Comparison of ENCODE assay signal across 16 cellular contexts in genomic region chr10:128275405-128275804, GRCh38.
DNase-seq lines count a peak whose midpoint lies in the region; ATAC-seq and TF ChIP-seq lines count a peak whose summit lies in the region.
"Had no signal": no experiment of that assay in that cellular context is flagged by ENCODE, and none has a peak within 500 bp of the region (broad histone marks: within the 10 kb centered on the region; RNA-seq: fewer than 3 reads in every experiment).

No MANE protein-coding gene starts in this region.

- peak; percentile 11 for DNase-seq in NCI-H345 (lab: John Stamatoyannopoulos, UW)
- no peak for DNase-seq in NCI-H345 treated with DMSO at 0.1 percent for 48 hours (lab: John Stamatoyannopoulos, UW; ENCODE audit: unreplicated experiment)
- no peak for DNase-seq in posterior vena cava (ENCODE audit: low spot score)
- no peak for DNase-seq in iPS-NIHi11 (ENCODE audit: low spot score)
- no peak for DNase-seq in mucosa of gallbladder (ENCODE audit: low spot score)
- DNase-seq: activated CD4-positive, CD25-positive, alpha-beta regulatory T cell treated with anti-CD3 and anti-CD28 coated beads, Interleukin-2, amount 50 U/mL, for 72 hours; activated effector memory CD4-positive, alpha-beta T cell treated with Interleukin-2 at 50 U/mL for 16 hours; DND-41; NCI-H1436; NCI-H446 treated with DMSO at 0.1 percent for 48 hours; transverse colon had no signal

- peaks cover 3% of the 10 kb centered on the region for H3K4me1 Mint-ChIP-seq in activated T-helper 17 cell treated with anti-CD3 and anti-CD28 coated beads, Interleukin-2, amount 50 U/mL, for 72 hours
- peaks cover 38% of the 10 kb centered on the region for H3K4me1 Mint-ChIP-seq in nephron
- H3K4me1 Mint-ChIP-seq: neural crest cell had no signal

- no peak overlapping the region for H3K4me3 ChIP-seq in HEK293 (ENCODE audit: low read depth, low read length)
- H3K4me3 ChIP-seq: transverse colon had no signal

- H3K36me3 Mint-ChIP-seq in activated T-helper 17 cell treated with anti-CD3 and anti-CD28 coated beads, Interleukin-2, amount 50 U/mL, for 72 hours (ENCODE audit: low read depth) = no peaks in the 10 kb centered on the region
- H3K36me3 Mint-ChIP-seq in nephron (ENCODE audit: low read depth) = no peaks in the 10 kb centered on the region

- H3K27ac ChIP-seq in HEK293 (ENCODE audit: extremely low read depth, low read depth, low read length) = no peak overlapping the region
- H3K27ac ChIP-seq: transverse colon had no signal

- H3K9me3 Mint-ChIP-seq in activated T-helper 17 cell treated with anti-CD3 and anti-CD28 coated beads, Interleukin-2, amount 50 U/mL, for 72 hours = no peaks in the 10 kb centered on the region
- H3K9me3 Mint-ChIP-seq in nephron = no peaks in the 10 kb centered on the region
- H3K9me3 Mint-ChIP-seq: neural crest cell had no signal

- ATAC-seq in activated T-helper 17 cell treated with anti-CD3 and anti-CD28 coated beads, Interleukin-2, amount 50 U/mL, for 72 hours (replicated peaks) = no peak
- ATAC-seq: PC-3 had no signal

- CTCF ChIA-PET in HEK293 (lab: Yijun Ruan, JAX) = interaction anchor here (0.7 to 1.6 kb wide), 2 partner anchors 12 to 300 kb away, joined by 3 to 6 read pairs; no protein-coding TSS in a partner anchor

- intact Hi-C loops in posterior vena cava (cut with DNase I) = no loop called here

- 0 out of 2 replicates have a peak, but pooled peaks cover 3% of the 10 kb centered on the region for H3K4me1 ChIP-seq in HEK293 (ENCODE audit: control insufficient read depth, insufficient read depth, low read length)
- H3K4me1 ChIP-seq: transverse colon had no signal

- POLR2A ChIA-PET in HEK293 (lab: Yijun Ruan, JAX) = no interaction called here

- no peak for TF ChIP-seq CTCF in HEK293 (tag by site-specific recombination; IDR thresholded peaks at IDR 0.05)
- no peak for TF ChIP-seq CTCF in nephron (IDR thresholded peaks at IDR 0.05; ENCODE audit: unreplicated experiment in 3 of 3)

- no peaks in the 10 kb centered on the region for H3K9me3 ChIP-seq in HEK293 (ENCODE audit: control insufficient read depth, insufficient read depth, low read depth, low read length)
- H3K9me3 ChIP-seq: transverse colon had no signal

- peaks cover 28% of the 10 kb centered on the region for H3K27me3 Mint-ChIP-seq in activated T-helper 17 cell treated with anti-CD3 and anti-CD28 coated beads, Interleukin-2, amount 50 U/mL, for 72 hours
- peaks cover 25% of the 10 kb centered on the region for H3K27me3 Mint-ChIP-seq in nephron (ENCODE audit: low read depth)

- H3K4me3 Mint-ChIP-seq in activated T-helper 17 cell treated with anti-CD3 and anti-CD28 coated beads, Interleukin-2, amount 50 U/mL, for 72 hours = peak overlapping the region; percentile 64
- no peak overlapping the region for H3K4me3 Mint-ChIP-seq in nephron
- H3K4me3 Mint-ChIP-seq: neural crest cell had no signal

- H3K27ac Mint-ChIP-seq in activated T-helper 17 cell treated with anti-CD3 and anti-CD28 coated beads, Interleukin-2, amount 50 U/mL, for 72 hours = no peak overlapping the region
- peak overlapping the region; percentile 3 to 15 (median 11) for H3K27ac Mint-ChIP-seq in nephron

- H3K36me3 ChIP-seq in HEK293 (ENCODE audit: control insufficient read depth in 2 of 2, insufficient read depth in 1 of 2, low read length in 2 of 2) = no peaks in the 10 kb centered on the region
- H3K36me3 ChIP-seq: transverse colon had no signal

TF ChIP-seq in HEK293, 187 proteins besides CTCF, POLR2A, EP300 and RAD21:
- 0 out of 2 replicates have a peak, but pooled peaks have one; percentile 13 for TF ChIP-seq PRDM6 (tag by site-specific recombination; IDR thresholded peaks at IDR 0.05)
- TF ChIP-seq ZNF394 (tag by site-specific recombination; IDR thresholded peaks at IDR 0.05; ENCODE audit: borderline replicate concordance) = no peak
- no peak for TF ChIP-seq ZNF501 (tag by site-specific recombination; IDR thresholded peaks at IDR 0.05)
- 0 out of 2 replicates have a peak, but pooled peaks have one; percentile 24 for TF ChIP-seq ZBTB17 (tag by site-specific recombination; IDR thresholded peaks at IDR 0.05)
- 0 out of 2 replicates have a peak, but pooled peaks have one; percentile 79 for TF ChIP-seq ZNF335 (tag by site-specific recombination; conservative IDR thresholded peaks at IDR 0.05)
- TF ChIP-seq PRDM10 (tag by site-specific recombination; IDR thresholded peaks at IDR 0.05) = 0 out of 2 replicates have a peak, but pooled peaks have one; percentile 30
